In the genomic region with DNA sequence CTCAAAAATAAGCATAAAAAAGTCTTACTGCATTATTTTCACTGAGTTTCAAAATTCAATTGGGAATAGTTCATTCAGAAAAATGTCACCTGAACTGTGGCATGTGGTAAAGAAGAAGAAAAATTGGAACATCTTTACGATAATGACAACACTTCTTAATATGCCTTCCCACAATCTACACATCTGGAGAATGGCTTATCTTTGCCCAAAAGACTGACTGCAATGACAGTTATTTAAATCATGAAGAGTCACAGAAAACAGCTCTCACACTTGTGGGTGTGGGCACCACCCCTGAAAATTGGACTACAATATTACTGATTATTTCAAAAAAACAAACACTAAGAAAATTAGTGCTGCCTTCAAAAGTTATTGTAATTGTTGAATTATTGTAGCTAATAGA, we compare ENCODE assay signal across 8 cellular contexts.
"Had no signal": no experiment of that assay in that cellular context is flagged by ENCODE, and none has a peak within 500 bp of the region (broad histone marks: within the 10 kb centered on the region; RNA-seq: fewer than 3 reads in every experiment).

No MANE protein-coding gene starts in this region.

- FAIRE-seq: H1, H54, HTR-8/SVneo had no signal

- H3K27me3 Mint-ChIP-seq: IgD-negative memory B cell had no signal

- H3K9me3 Mint-ChIP-seq: GM23338, H9, IgD-negative memory B cell had no signal

- H3K4me2 ChIP-seq: GM23338 had no signal

- H3K4me3 Mint-ChIP-seq: GM23338, H9, IgD-negative memory B cell had no signal

- DNase-seq: H9, HCEC 1CT, KG1 had no signal

- ATAC-seq: GM23338 had no signal

- H3K4me3 ChIP-seq: GM23338 had no signal

- H2AFZ ChIP-seq: GM23338 had no signal

- H3K4me1 Mint-ChIP-seq: GM23338, H9, IgD-negative memory B cell had no signal

- H3K27ac Mint-ChIP-seq: GM23338, H9, IgD-negative memory B cell had no signal
